In the genomic region with DNA sequence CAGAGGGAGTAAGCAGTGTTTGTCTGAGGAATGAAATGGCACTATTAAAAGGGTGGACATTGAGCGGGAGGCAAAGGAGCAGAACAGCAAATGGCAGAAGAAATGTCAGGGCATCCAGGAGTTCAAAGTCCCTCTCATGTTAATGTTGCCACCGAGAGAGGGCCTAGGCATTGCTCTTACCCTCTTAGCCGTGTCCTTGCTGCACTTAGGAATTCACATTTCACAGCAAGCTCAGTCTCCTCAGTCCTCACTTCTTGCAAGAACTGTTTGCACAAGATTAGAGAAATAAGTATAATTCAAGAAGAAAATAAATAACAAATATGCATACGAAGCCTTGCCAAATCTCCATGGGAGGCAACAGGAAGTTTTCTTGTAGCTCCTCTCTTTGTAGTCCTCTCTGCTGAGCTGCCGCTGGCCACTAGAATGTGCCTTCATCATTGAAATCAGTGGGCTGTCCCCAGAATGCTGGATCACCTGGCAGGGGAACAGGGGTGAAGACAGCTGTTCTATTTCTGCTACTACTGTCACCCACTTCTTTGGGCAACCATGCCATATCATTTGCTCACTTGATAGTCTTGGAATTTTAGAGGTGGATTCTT, we compare ENCODE assay signal across 25 cellular contexts.
"Had no signal": no experiment of that assay in that cellular context is flagged by ENCODE, and none has a peak within 500 bp of the region (broad histone marks: within the 10 kb centered on the region; RNA-seq: fewer than 3 reads in every experiment).

No MANE protein-coding gene starts in this region.

- H3K27ac Mint-ChIP-seq: activated B cell treated with CpG ODN at 0.5 μM for 24 hours; activated CD4-positive, alpha-beta memory T cell treated with anti-CD3 and anti-CD28 coated beads, Interleukin-2, amount 10 ng/mL, durations not matched to agents 7 days and 5 days; activated CD4-positive, alpha-beta T cell treated with anti-CD3 and anti-CD28 coated beads, Interleukin-2, amount 10 ng/mL, durations not matched to agents 7 days and 5 days; activated naive CD4-positive, alpha-beta T cell treated with anti-CD3 and anti-CD28 coated beads for 36 hours; activated naive CD8-positive, alpha-beta T cell; activated T-helper 17 cell treated with anti-CD3 and anti-CD28 coated beads, Interleukin-2, amount 50 U/mL, for 72 hours; brain; T-helper 17 cell had no signal

- FAIRE-seq: astrocyte had no signal

- H3K4me3 Mint-ChIP-seq: activated B cell treated with CpG ODN at 0.5 μM for 24 hours; activated CD4-positive, alpha-beta memory T cell treated with anti-CD3 and anti-CD28 coated beads, Interleukin-2, amount 10 ng/mL, durations not matched to agents 7 days and 5 days; activated CD4-positive, alpha-beta T cell treated with anti-CD3 and anti-CD28 coated beads, Interleukin-2, amount 10 ng/mL, durations not matched to agents 7 days and 5 days; activated naive CD4-positive, alpha-beta T cell treated with anti-CD3 and anti-CD28 coated beads for 36 hours; activated naive CD8-positive, alpha-beta T cell; activated T-helper 17 cell treated with anti-CD3 and anti-CD28 coated beads, Interleukin-2, amount 50 U/mL, for 72 hours; brain; T-helper 17 cell had no signal

- H3K9me3 Mint-ChIP-seq: activated B cell treated with CpG ODN at 0.5 μM for 24 hours; activated CD4-positive, alpha-beta memory T cell treated with anti-CD3 and anti-CD28 coated beads, Interleukin-2, amount 10 ng/mL, durations not matched to agents 7 days and 5 days; activated CD4-positive, alpha-beta T cell treated with anti-CD3 and anti-CD28 coated beads, Interleukin-2, amount 10 ng/mL, durations not matched to agents 7 days and 5 days; activated naive CD4-positive, alpha-beta T cell treated with anti-CD3 and anti-CD28 coated beads for 36 hours; activated T-helper 17 cell treated with anti-CD3 and anti-CD28 coated beads, Interleukin-2, amount 50 U/mL, for 72 hours had no signal

- H3K27me3 Mint-ChIP-seq: activated CD4-positive, alpha-beta T cell treated with anti-CD3 and anti-CD28 coated beads, Interleukin-2, amount 10 ng/mL, durations not matched to agents 7 days and 5 days had no signal

- H3K36me3 Mint-ChIP-seq: activated naive CD8-positive, alpha-beta T cell; brain had no signal

- DNase-seq: activated B cell treated with CpG ODN at 0.5 μM for 24 hours; activated CD4-positive, alpha-beta memory T cell treated with anti-CD3 and anti-CD28 coated beads, Interleukin-2, amount 10 ng/mL, durations not matched to agents 7 days and 5 days; activated CD4-positive, alpha-beta T cell treated with anti-CD3 and anti-CD28 coated beads for 1 hour; activated CD4-positive, alpha-beta T cell treated with anti-CD3 and anti-CD28 coated beads, Interleukin-2, amount 10 ng/mL, durations not matched to agents 7 days and 5 days; activated gamma-delta T cell; activated T-cell treated with anti-CD3 and anti-CD28 coated beads for 4 hours; activated T-cell treated with anti-CD3 and anti-CD28 coated beads, Interleukin-2, amount 50 U/mL, for 48 hours; amygdala; Kasumi-1; KBM-7; NCI-H1105 treated with DMSO at 0.1 percent for 48 hours; NCI-H1436 treated with DMSO at 0.1 percent for 48 hours; NCI-H187; NCI-H2081; NCI-H446; NCI-H524; NCI-H748 treated with DMSO at 0.1 percent for 48 hours; SIG-M5; T-helper 17 cell; T-helper 9 cell had no signal

- ATAC-seq: activated T-helper 17 cell treated with anti-CD3 and anti-CD28 coated beads, Interleukin-2, amount 50 U/mL, for 72 hours; T-helper 17 cell had no signal

- H3K4me1 Mint-ChIP-seq: activated B cell treated with CpG ODN at 0.5 μM for 24 hours; activated CD4-positive, alpha-beta memory T cell treated with anti-CD3 and anti-CD28 coated beads, Interleukin-2, amount 10 ng/mL, durations not matched to agents 7 days and 5 days; activated CD4-positive, alpha-beta T cell treated with anti-CD3 and anti-CD28 coated beads, Interleukin-2, amount 10 ng/mL, durations not matched to agents 7 days and 5 days; activated T-helper 17 cell treated with anti-CD3 and anti-CD28 coated beads, Interleukin-2, amount 50 U/mL, for 72 hours; T-helper 17 cell had no signal
